ENCODE assay signal across 8 cellular contexts in genomic region chr12:107685360-107686248, GRCh38. TPM values are rescaled to one million over a fixed set of nuclear protein-coding genes. Genes with fewer than 3 reads are reported as not detected.
DNase-seq lines count a peak whose midpoint lies in the region; ATAC-seq and TF ChIP-seq lines count a peak whose summit lies in the region.

TSS of gene PWP1 (plus strand) at chr12:107685799. CDS start at chr12:107685900, 101 bp downstream.

- peak within 1 kb of the TSS; percentile 99 for H3K4me2 ChIP-seq in IMR-90 (ENCODE audit: low read depth, low read length)
- peak within 1 kb of the TSS; percentile 89 for H3K4me2 ChIP-seq in OCI-LY7 (ENCODE audit: low read length)

- H2BK5ac ChIP-seq in IMR-90 (ENCODE audit: low read depth, low read length, poor library complexity, severe bottlenecking), result peak within 1 kb of the TSS; percentile 85

- H2AK9ac ChIP-seq in IMR-90 (replicated peaks; ENCODE audit: low read depth, low read length, poor library complexity), result peak within 1 kb of the TSS; percentile 89

- H3K9me2 ChIP-seq in OCI-LY7 (ENCODE audit: insufficient read depth, low read length), result no peaks in the 10 kb centered on the region

- H3K4ac ChIP-seq in IMR-90 (ENCODE audit: low read depth, low read length), result peak within 1 kb of the TSS; percentile 96

- peaks cover 0 to 25% of the 10 kb centered on the region in 2 experiments; a peak in 2 of 4 replicates for H3K79me1 ChIP-seq in IMR-90 (ENCODE audit: low read depth in 1 of 2, low read length in 2 of 2)

- intact Hi-C loops in IMR-90 (cut with micrococcal nuclease), result no loop called here
- intact Hi-C loops in OCI-LY7 (cut with micrococcal nuclease; ENCODE audit: unreplicated experiment), result loop anchor here (5.0 kb wide), 1 partner anchor 77 kb away; the partner anchor contains the start of gene PRDM4

- WGBS in IMR-90 (ENCODE audit: extremely low coverage in 2 of 2, insufficient read length in 1 of 2), 2 experiments, result 4% methylated on average over 18 of the region's 51 CpGs; no CpG with 5 or more reads in 1 of the 2 experiments

- H3K56ac ChIP-seq in IMR-90 (ENCODE audit: extremely low read depth, insufficient read depth, low read length), result peak within 1 kb of the TSS; percentile 84

- peak within 1 kb of the TSS; percentile 96 for H2AK5ac ChIP-seq in IMR-90 (ENCODE audit: low read depth, low read length)

- peaks cover 12% of the 10 kb centered on the region for H3K36me3 ChIP-seq in IMR-90 (ENCODE audit: control insufficient read depth, insufficient read depth, low read length)
- H3K36me3 ChIP-seq in OCI-LY7 (ENCODE audit: insufficient read depth, low read length), result peaks cover 32% of the 10 kb centered on the region

- H2BK20ac ChIP-seq in IMR-90 (ENCODE audit: low read depth, low read length), result 0 out of 2 replicates have a peak within 1 kb of the TSS, but pooled peaks have one; percentile 9

- peaks cover 26% of the 10 kb centered on the region for H3K79me2 ChIP-seq in OCI-LY7 (ENCODE audit: insufficient read depth, low read depth, low read length)

- H3K9ac ChIP-seq in IMR-90 (ENCODE audit: low read depth, low read length), result peak within 1 kb of the TSS; percentile 99

- peak; percentile 84 for TF ChIP-seq POLR2A in IMR-90 (IDR thresholded peaks at IDR 0.05; ENCODE audit: low read depth, low read length)

- peak within 1 kb of the TSS; percentile 91 for H3K14ac ChIP-seq in IMR-90 (replicated peaks; ENCODE audit: low read depth, low read length)

- H2BK120ac ChIP-seq in IMR-90 (ENCODE audit: low read depth, low read length), result peak within 1 kb of the TSS; percentile 45

- H3K9me3 ChIP-seq in IMR-90 (ENCODE audit: control insufficient read depth, insufficient read depth, low read length) (no peaks in the 10 kb centered on the region), OCI-LY7 (ENCODE audit: low read length) (0 out of 2 replicates have a peak, but pooled peaks cover 7% of the 10 kb centered on the region)

- peak; percentile 85 for ATAC-seq in GM21528 (IDR thresholded peaks at IDR 0.05; ENCODE audit: low FRiP score, unreplicated experiment)
- ATAC-seq in IMR-90 (ENCODE audit: low read depth), result peak; percentile 93

- BruUV-seq in IMR-90 (replicated peaks; lab: Mats Ljungman, UMichigan) (no TSS peak), OCI-LY7 (replicated peaks; lab: Mats Ljungman, UMichigan) (TSS peak; percentile 71)

- no peak for TF ChIP-seq RAD21 in IMR-90 (IDR thresholded peaks at IDR 0.05; ENCODE audit: low read length)

- peak within 1 kb of the TSS; percentile 88 for H4K91ac ChIP-seq in IMR-90 (ENCODE audit: insufficient read depth, low read depth, low read length)

- no peaks in the 10 kb centered on the region for H3K27me3 ChIP-seq in IMR-90 (ENCODE audit: control insufficient read depth, insufficient read depth, low read length)

- peak within 1 kb of the TSS; percentile 97 for H3K27ac ChIP-seq in IMR-90 (ENCODE audit: insufficient read depth, low read length)
- H3K27ac ChIP-seq in OCI-LY7 (ENCODE audit: low read depth, low read length, poor library complexity, severe bottlenecking), result peak within 1 kb of the TSS; percentile 44

- peak within 1 kb of the TSS; percentile 94 for H3K4me3 ChIP-seq in IMR-90 (ENCODE audit: insufficient read depth, low read depth, low read length)
- peak within 1 kb of the TSS; percentile 95 for H3K4me3 ChIP-seq in OCI-LY7 (ENCODE audit: low read depth, low read length, poor library complexity, severe bottlenecking)

- in situ Hi-C loops in IMR-90 (cut with MboI; ENCODE audit: low sequenced_read_pairs), result loop anchor here (25.0 kb wide), 1 partner anchor 827 kb away; the partner anchor contains the start of gene FICD

- 0 out of 2 replicates have a peak, but pooled peaks cover 2% of the 10 kb centered on the region for H3K4me1 ChIP-seq in IMR-90 (ENCODE audit: control insufficient read depth, insufficient read depth, low read length)
- H3K4me1 ChIP-seq in OCI-LY7 (ENCODE audit: insufficient read depth, low read length, poor library complexity, severe bottlenecking), result peaks cover 19% of the 10 kb centered on the region

- peaks cover 5% of the 10 kb centered on the region for H3K9me1 ChIP-seq in IMR-90 (ENCODE audit: insufficient read depth, low read length)

- peak within 1 kb of the TSS; percentile 86 for H3K23ac ChIP-seq in IMR-90 (ENCODE audit: low read depth, low read length)

- peak within 1 kb of the TSS; percentile 98 for H4K5ac ChIP-seq in IMR-90 (ENCODE audit: low read depth, low read length)

- DNase-seq in DMS 273 treated with DMSO at 0.1 percent for 48 hours (lab: John Stamatoyannopoulos, UW), result peak; percentile 60
- DNase-seq in IMR-90, result peak; percentile 94
- DNase-seq in OCI-LY7 (ENCODE audit: low spot score), result peak; percentile 97
- DNase-seq in activated T-cell treated with anti-CD3 and anti-CD28 coated beads for 1 hour (ENCODE audit: low read depth), result peak; percentile 93
- DNase-seq in epidermal melanocyte (ENCODE audit: insufficient read length, low spot score), result peak; percentile 86
- DNase-seq in middle frontal gyrus (ENCODE audit: extremely low spot score, low spot score), result peak; percentile 93
- DNase-seq in stimulated activated CD8-positive, alpha-beta memory T cell treated with anti-CD3 and anti-CD28 coated beads, Interleukin-2, amount 100 ng/mL, for 1 hour (ENCODE audit: low read depth in 2 of 2), result peak; percentile 90 to 91

- dilution Hi-C loops in IMR-90 (cut with HindIII; ENCODE audit: low sequenced_read_pairs, unreplicated experiment), result no loop called here

- H2BK15ac ChIP-seq in IMR-90 (ENCODE audit: low read depth, low read length), result peak within 1 kb of the TSS; percentile 32; the same call in 2 of the 3 replicates

- TF ChIP-seq CTCF in IMR-90 (conservative IDR thresholded peaks at IDR 0.05; ENCODE audit: low read depth, low read length) (no peak), OCI-LY7 (conservative IDR thresholded peaks at IDR 0.05; ENCODE audit: low read length) (no peak)

- CTCF ChIA-PET in IMR-90 (lab: Yijun Ruan, JAX) (interaction anchor here (0.6 kb wide), 1 partner anchor 130 kb away, joined by 3 read pairs; no protein-coding TSS in a partner anchor), OCI-LY7 (lab: Charles Lee; ENCODE audit: unreplicated experiment) (no interaction called here)

- H3K18ac ChIP-seq in IMR-90 (ENCODE audit: low read depth, low read length), result peak within 1 kb of the TSS; percentile 89

- no peaks in the 10 kb centered on the region for H4K20me1 ChIP-seq in IMR-90 (ENCODE audit: insufficient read depth, low read length)
- H4K20me1 ChIP-seq in OCI-LY7 (ENCODE audit: insufficient read depth, low read length), result 0 out of 2 replicates have a peak, but pooled peaks cover 7% of the 10 kb centered on the region

- H2AFZ ChIP-seq in IMR-90 (replicated peaks; ENCODE audit: low read length, poor library complexity), result peak within 1 kb of the TSS; percentile 96
- peak within 1 kb of the TSS; percentile 91 for H2AFZ ChIP-seq in OCI-LY7 (ENCODE audit: low read length)

- POLR2A ChIA-PET in IMR-90 (lab: Charles Lee; ENCODE audit: unreplicated experiment), result no interaction called here
- POLR2A ChIA-PET in OCI-LY7 (lab: Charles Lee), result no interaction called here

- peak within 1 kb of the TSS; percentile 88 to 98 for H4K8ac ChIP-seq in IMR-90 (ENCODE audit: low read depth in 2 of 2, low read length in 2 of 2)

TF ChIP-seq in IMR-90, 13 proteins besides CTCF, POLR2A, EP300 and RAD21:
- TF ChIP-seq USF2 (IDR thresholded peaks at IDR 0.05; ENCODE audit: low read depth, low read length) (peak; percentile 72), NFE2L2 (IDR thresholded peaks at IDR 0.05; ENCODE audit: low read depth, low read length) (no peak), SMC3 (IDR thresholded peaks at IDR 0.05; ENCODE audit: low read depth, low read length) (no peak), MXI1 (IDR thresholded peaks at IDR 0.05; ENCODE audit: borderline replicate concordance, low read depth, low read length) (peak; percentile 100), CHD1 (IDR thresholded peaks at IDR 0.05; ENCODE audit: low read depth, low read length) (0 out of 2 replicates have a peak, but pooled peaks have one; percentile 7), FOS (IDR thresholded peaks at IDR 0.05; ENCODE audit: low read depth, low read length) (peak; percentile 13; the same call in 1 of the 2 replicates), MAFK (IDR thresholded peaks at IDR 0.05; ENCODE audit: low read depth, low read length) (no peak), MAZ (IDR thresholded peaks at IDR 0.05; ENCODE audit: borderline replicate concordance, low read depth, low read length) (peak; percentile 83; the same call in 1 of the 2 replicates), CEBPB (IDR thresholded peaks at IDR 0.05; ENCODE audit: low read depth, low read length) (0 out of 2 replicates have a peak, but pooled peaks have one; percentile 7), RFX5 (IDR thresholded peaks at IDR 0.05; ENCODE audit: low read depth, low read length) (no peak), RCOR1 (IDR thresholded peaks at IDR 0.05; ENCODE audit: insufficient replicate concordance, low read length) (no peak), ELK1 (IDR thresholded peaks at IDR 0.05; ENCODE audit: borderline replicate concordance, low read depth, low read length) (no peak), BHLHE40 (IDR thresholded peaks at IDR 0.05; ENCODE audit: low read depth, low read length) (0 out of 2 replicates have a peak, but pooled peaks have one; percentile 14)
TF ChIP-seq in IMR-90: peak in this region for 7.

RNA-seq across cellular contexts. Expression of gene PWP1, which starts in this region (rescaled TPM):
- 179 and 341 TPM in 2 replicates for total RNA-seq in IMR-90 (2012; rRNA removed)
- 97.7 and 143 TPM in 2 replicates for polyA plus RNA-seq in IMR-90 (2012; rRNA removed)
- polyA plus RNA-seq in IMR-90 (2012; cell fraction: cytosol; rRNA removed), result 119 and 121 TPM in 2 replicates
- 99.8 and 211 TPM in 2 replicates for polyA plus RNA-seq in IMR-90 (2012; cell fraction: nucleus; rRNA removed; ENCODE audit: low replicate concordance)
- total RNA-seq in OCI-LY7 (2014; rRNA removed; shearing (Covaris generic)), result 28.2 and 46.1 TPM in 2 replicates
- 39.8 and 44.5 TPM in 2 replicates for total RNA-seq in OCI-LY7 (2022)

Comparison
In these comparisons a context has a peak if more than half of its experiments do, and no peak if none do; other contexts are left out.
1. Peak in every context shown above with its lines: DNase-seq, ATAC-seq, H3K4me3 ChIP-seq and H3K27ac ChIP-seq.